Comparison of ENCODE assay signal across 9 cellular contexts in genomic region chr9:129487307-129487657, GRCh38.
DNase-seq lines count a peak whose midpoint lies in the region; ATAC-seq and TF ChIP-seq lines count a peak whose summit lies in the region.
"Had no signal": no experiment of that assay in that cellular context is flagged by ENCODE, and none has a peak within 500 bp of the region (broad histone marks: within the 10 kb centered on the region; RNA-seq: fewer than 3 reads in every experiment).

No MANE protein-coding gene starts in this region.

- H3K9me2 ChIP-seq in OCI-LY7 (ENCODE audit: insufficient read depth, low read length), result no peaks in the 10 kb centered on the region

- POLR2A ChIA-PET in Caco-2 (lab: Charles Lee) (no interaction called here), WTC11 (lab: Charles Lee) (no interaction called here), OCI-LY7 (lab: Charles Lee) (no interaction called here)

- H4K20me1 ChIP-seq in OCI-LY7 (ENCODE audit: insufficient read depth, low read length), result no peaks in the 10 kb centered on the region

- no peaks in the 10 kb centered on the region for H3K36me3 ChIP-seq in Caco-2 (ENCODE audit: control insufficient read depth, insufficient read depth, low read length)
- no peaks in the 10 kb centered on the region for H3K36me3 ChIP-seq in OCI-LY7 (ENCODE audit: insufficient read depth, low read length)

- H3K27me3 ChIP-seq in Caco-2 (replicated peaks; ENCODE audit: control insufficient read depth, insufficient read depth, low read length) (no peaks in the 10 kb centered on the region), foreskin keratinocyte (no peaks in the 10 kb centered on the region)

- H3K4me1 ChIP-seq in Caco-2, result peaks cover 57% of the 10 kb centered on the region
- H3K4me1 ChIP-seq in foreskin keratinocyte, result peaks cover 36% of the 10 kb centered on the region
- no peaks in the 10 kb centered on the region for H3K4me1 ChIP-seq in OCI-LY7 (ENCODE audit: insufficient read depth, low read length, poor library complexity, severe bottlenecking)

- H3K27ac ChIP-seq in foreskin keratinocyte (peak overlapping the region; percentile 90), OCI-LY7 (ENCODE audit: low read depth, low read length, poor library complexity, severe bottlenecking) (no peak overlapping the region)

- H3K9me3 Mint-ChIP-seq in Caco-2 (ENCODE audit: unreplicated experiment) (no peaks in the 10 kb centered on the region), WTC11 (no peaks in the 10 kb centered on the region)

- H3K4me1 Mint-ChIP-seq in Caco-2 (ENCODE audit: low read depth, unreplicated experiment) (peaks cover 52% of the 10 kb centered on the region), WTC11 (peaks cover 53% of the 10 kb centered on the region)

- intact Hi-C loops in Caco-2 (cut with micrococcal nuclease; ENCODE audit: unreplicated experiment) (loop anchor here (5.0 kb wide), 1 partner anchor 310 kb away; the partner anchor contains the start of gene IER5L), OCI-LY7 (cut with micrococcal nuclease; ENCODE audit: unreplicated experiment) (no loop called here)

- CTCF ChIA-PET in Caco-2 (lab: Charles Lee) (no interaction called here), WTC11 (lab: Charles Lee) (no interaction called here), OCI-LY7 (lab: Charles Lee; ENCODE audit: unreplicated experiment) (no interaction called here)

- H3K27me3 Mint-ChIP-seq in Caco-2 (ENCODE audit: insufficient read depth, unreplicated experiment), result no peaks in the 10 kb centered on the region
- peaks cover 88% of the 10 kb centered on the region for H3K27me3 Mint-ChIP-seq in WTC11 (ENCODE audit: low read depth)

- no TSS peak for BruUV-seq in Caco-2 (replicated peaks; lab: Mats Ljungman, UMichigan)
- BruUV-seq in OCI-LY7 (replicated peaks; lab: Mats Ljungman, UMichigan), result no TSS peak

- H3K9me3 ChIP-seq in Caco-2 (no peaks in the 10 kb centered on the region), OCI-LY7 (ENCODE audit: low read length) (no peaks in the 10 kb centered on the region)

- H3K79me2 ChIP-seq in OCI-LY7 (ENCODE audit: insufficient read depth, low read depth, low read length), result no peaks in the 10 kb centered on the region

- H3K4me2 ChIP-seq in OCI-LY7 (ENCODE audit: low read length), result no peak overlapping the region

- H3K36me3 Mint-ChIP-seq in Caco-2 (ENCODE audit: insufficient read depth, unreplicated experiment), result peaks cover 22% of the 10 kb centered on the region
- H3K36me3 Mint-ChIP-seq in WTC11, result no peaks in the 10 kb centered on the region

- DNase-seq in Caco-2 (no peak), WTC11 (ENCODE audit: low spot score) (no peak), foreskin keratinocyte (no peak), retina (peak; percentile 23), OCI-LY7 (ENCODE audit: low spot score) (no peak), NCI-H345 (lab: John Stamatoyannopoulos, UW) (no peak), NCI-H187 treated with DMSO at 0.1 percent for 48 hours (lab: John Stamatoyannopoulos, UW) (no peak)
- DNase-seq: activated CD4-positive, CD25-positive, alpha-beta regulatory T cell had no signal

- H2AFZ ChIP-seq in OCI-LY7 (ENCODE audit: low read length), result no peak overlapping the region

- no peak for ATAC-seq in WTC11
- ATAC-seq in foreskin keratinocyte, result no peak
- no peak for ATAC-seq in HG03378 (IDR thresholded peaks at IDR 0.05; ENCODE audit: unreplicated experiment)

- H3K4me3 ChIP-seq in Caco-2 (ENCODE audit: low read depth, low read length), result no peak overlapping the region
- no peak overlapping the region for H3K4me3 ChIP-seq in OCI-LY7 (ENCODE audit: low read depth, low read length, poor library complexity, severe bottlenecking)

- H3K4me3 Mint-ChIP-seq in Caco-2 (ENCODE audit: unreplicated experiment) (peak overlapping the region; percentile 78), WTC11 (peak overlapping the region; percentile 32)

- H3K27ac Mint-ChIP-seq in Caco-2 (ENCODE audit: unreplicated experiment) (peak overlapping the region; percentile 92), WTC11 (0 out of 2 replicates have a peak overlapping the region, but pooled peaks have one; percentile 37)

- TF ChIP-seq CTCF in Caco-2 (IDR thresholded peaks at IDR 0.05; ENCODE audit: insufficient read depth in 1 of 2, low read depth in 1 of 2, low read length in 1 of 2, severe bottlenecking in 1 of 2, unreplicated experiment in 1 of 2), result no peak
- TF ChIP-seq CTCF in WTC11 (IDR thresholded peaks at IDR 0.05), result no peak
- TF ChIP-seq CTCF in foreskin keratinocyte (conservative IDR thresholded peaks at IDR 0.05), result no peak
- TF ChIP-seq CTCF in OCI-LY7 (conservative IDR thresholded peaks at IDR 0.05; ENCODE audit: low read length), result no peak

TF ChIP-seq in WTC11, 78 proteins besides CTCF, POLR2A, EP300 and RAD21:
- TF ChIP-seq JAZF1 (CRISPR knock-in tag; IDR thresholded peaks at IDR 0.05) (no peak), CBFB (CRISPR knock-in tag; IDR thresholded peaks at IDR 0.05; ENCODE audit: low read depth) (no peak), HMGA2 (CRISPR knock-in tag; IDR thresholded peaks at IDR 0.05) (no peak), TCF7 (CRISPR knock-in tag; IDR thresholded peaks at IDR 0.05; ENCODE audit: low read depth) (no peak), ZNF317 (CRISPR knock-in tag; IDR thresholded peaks at IDR 0.05; ENCODE audit: borderline replicate concordance, low read depth) (no peak), SOX15 (CRISPR knock-in tag; IDR thresholded peaks at IDR 0.05) (no peak), ZNF423 (CRISPR knock-in tag; IDR thresholded peaks at IDR 0.05) (no peak), GRHL2 (CRISPR knock-in tag; IDR thresholded peaks at IDR 0.05; ENCODE audit: insufficient replicate concordance, severe bottlenecking) (no peak), PRRX2 (CRISPR knock-in tag; IDR thresholded peaks at IDR 0.05) (no peak)
- TF ChIP-seq, protein P1, sequence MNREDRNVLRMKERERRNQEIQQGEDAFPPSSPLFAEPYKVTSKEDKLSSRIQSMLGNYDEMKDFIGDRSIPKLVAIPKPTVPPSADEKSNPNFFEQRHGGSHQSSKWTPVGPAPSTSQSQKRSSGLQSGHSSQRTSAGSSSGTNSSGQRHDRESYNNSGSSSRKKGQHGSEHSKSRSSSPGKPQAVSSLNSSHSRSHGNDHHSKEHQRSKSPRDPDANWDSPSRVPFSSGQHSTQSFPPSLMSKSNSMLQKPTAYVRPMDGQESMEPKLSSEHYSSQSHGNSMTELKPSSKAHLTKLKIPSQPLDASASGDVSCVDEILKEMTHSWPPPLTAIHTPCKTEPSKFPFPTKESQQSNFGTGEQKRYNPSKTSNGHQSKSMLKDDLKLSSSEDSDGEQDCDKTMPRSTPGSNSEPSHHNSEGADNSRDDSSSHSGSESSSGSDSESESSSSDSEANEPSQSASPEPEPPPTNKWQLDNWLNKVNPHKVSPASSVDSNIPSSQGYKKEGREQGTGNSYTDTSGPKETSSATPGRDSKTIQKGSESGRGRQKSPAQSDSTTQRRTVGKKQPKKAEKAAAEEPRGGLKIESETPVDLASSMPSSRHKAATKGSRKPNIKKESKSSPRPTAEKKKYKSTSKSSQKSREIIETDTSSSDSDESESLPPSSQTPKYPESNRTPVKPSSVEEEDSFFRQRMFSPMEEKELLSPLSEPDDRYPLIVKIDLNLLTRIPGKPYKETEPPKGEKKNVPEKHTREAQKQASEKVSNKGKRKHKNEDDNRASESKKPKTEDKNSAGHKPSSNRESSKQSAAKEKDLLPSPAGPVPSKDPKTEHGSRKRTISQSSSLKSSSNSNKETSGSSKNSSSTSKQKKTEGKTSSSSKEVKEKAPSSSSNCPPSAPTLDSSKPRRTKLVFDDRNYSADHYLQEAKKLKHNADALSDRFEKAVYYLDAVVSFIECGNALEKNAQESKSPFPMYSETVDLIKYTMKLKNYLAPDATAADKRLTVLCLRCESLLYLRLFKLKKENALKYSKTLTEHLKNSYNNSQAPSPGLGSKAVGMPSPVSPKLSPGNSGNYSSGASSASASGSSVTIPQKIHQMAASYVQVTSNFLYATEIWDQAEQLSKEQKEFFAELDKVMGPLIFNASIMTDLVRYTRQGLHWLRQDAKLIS (CRISPR knock-in tag; IDR thresholded peaks at IDR 0.05; ENCODE audit: borderline replicate concordance), result no peak
- TF ChIP-seq, protein P2, sequence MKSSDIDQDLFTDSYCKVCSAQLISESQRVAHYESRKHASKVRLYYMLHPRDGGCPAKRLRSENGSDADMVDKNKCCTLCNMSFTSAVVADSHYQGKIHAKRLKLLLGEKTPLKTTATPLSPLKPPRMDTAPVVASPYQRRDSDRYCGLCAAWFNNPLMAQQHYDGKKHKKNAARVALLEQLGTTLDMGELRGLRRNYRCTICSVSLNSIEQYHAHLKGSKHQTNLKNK (CRISPR knock-in tag; IDR thresholded peaks at IDR 0.05), result no peak
- TF ChIP-seq, protein P3, sequence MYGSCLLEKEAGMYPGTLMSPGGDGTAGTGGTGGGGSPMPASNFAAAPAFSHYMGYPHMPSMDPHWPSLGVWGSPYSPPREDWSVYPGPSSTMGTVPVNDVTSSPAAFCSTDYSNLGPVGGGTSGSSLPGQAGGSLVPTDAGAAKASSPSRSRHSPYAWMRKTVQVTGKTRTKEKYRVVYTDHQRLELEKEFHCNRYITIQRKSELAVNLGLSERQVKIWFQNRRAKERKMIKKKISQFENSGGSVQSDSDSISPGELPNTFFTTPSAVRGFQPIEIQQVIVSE (CRISPR knock-in tag; IDR thresholded peaks at IDR 0.05; ENCODE audit: borderline replicate concordance), result no peak
- TF ChIP-seq, protein P4, sequence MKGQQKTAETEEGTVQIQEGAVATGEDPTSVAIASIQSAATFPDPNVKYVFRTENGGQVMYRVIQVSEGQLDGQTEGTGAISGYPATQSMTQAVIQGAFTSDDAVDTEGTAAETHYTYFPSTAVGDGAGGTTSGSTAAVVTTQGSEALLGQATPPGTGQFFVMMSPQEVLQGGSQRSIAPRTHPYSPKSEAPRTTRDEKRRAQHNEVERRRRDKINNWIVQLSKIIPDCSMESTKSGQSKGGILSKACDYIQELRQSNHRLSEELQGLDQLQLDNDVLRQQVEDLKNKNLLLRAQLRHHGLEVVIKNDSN (CRISPR knock-in tag; IDR thresholded peaks at IDR 0.05), result no peak
- TF ChIP-seq, protein P5, sequence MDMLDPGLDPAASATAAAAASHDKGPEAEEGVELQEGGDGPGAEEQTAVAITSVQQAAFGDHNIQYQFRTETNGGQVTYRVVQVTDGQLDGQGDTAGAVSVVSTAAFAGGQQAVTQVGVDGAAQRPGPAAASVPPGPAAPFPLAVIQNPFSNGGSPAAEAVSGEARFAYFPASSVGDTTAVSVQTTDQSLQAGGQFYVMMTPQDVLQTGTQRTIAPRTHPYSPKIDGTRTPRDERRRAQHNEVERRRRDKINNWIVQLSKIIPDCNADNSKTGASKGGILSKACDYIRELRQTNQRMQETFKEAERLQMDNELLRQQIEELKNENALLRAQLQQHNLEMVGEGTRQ (CRISPR knock-in tag; IDR thresholded peaks at IDR 0.05), result no peak
